In the genomic region with DNA sequence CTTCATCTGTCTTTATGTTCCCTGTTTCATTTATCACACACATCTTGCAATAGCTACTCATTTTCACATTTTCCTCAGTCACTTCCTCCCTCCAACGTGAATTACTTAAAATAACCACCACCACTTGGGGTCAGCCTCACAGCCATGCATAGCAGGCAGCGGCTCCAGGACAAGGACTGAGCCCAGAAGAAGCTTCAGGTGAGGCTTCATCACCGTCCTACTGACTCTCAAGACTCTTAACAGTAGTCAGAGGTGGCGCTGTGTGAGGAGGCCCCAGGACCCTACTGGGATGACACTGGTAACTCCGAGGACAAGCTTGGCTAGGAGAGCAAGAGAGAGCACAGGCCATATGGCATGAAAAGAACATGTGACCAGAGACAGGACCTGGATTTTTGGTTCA, we compare ENCODE assay signal across 16 cellular contexts.
A peak's percentile ranks its signal among the peaks of the same experiment; 100 is the strongest.
DNase-seq lines count a peak whose midpoint lies in the region; ATAC-seq and TF ChIP-seq lines count a peak whose summit lies in the region.
"Had no signal": no experiment of that assay in that cellular context is flagged by ENCODE, and none has a peak within 500 bp of the region (broad histone marks: within the 10 kb centered on the region; RNA-seq: fewer than 3 reads in every experiment).

No MANE protein-coding gene starts in this region.

- H3K79me2 ChIP-seq in Loucy (ENCODE audit: insufficient read depth, low read length) = no peaks in the 10 kb centered on the region

- peaks cover 24% of the 10 kb centered on the region for H3K4me1 Mint-ChIP-seq in nephron
- H3K4me1 Mint-ChIP-seq: naive B cell had no signal

- H3K4me1 ChIP-seq in Loucy (ENCODE audit: insufficient read depth, low read length, poor library complexity, severe bottlenecking) = peaks cover 7% of the 10 kb centered on the region
- H3K4me1 ChIP-seq: gastroesophageal sphincter, testis had no signal

- no peaks in the 10 kb centered on the region for H3K27me3 ChIP-seq in Loucy (ENCODE audit: insufficient read depth, low read length, poor library complexity, severe bottlenecking)
- H3K27me3 ChIP-seq: testis had no signal

- no peaks in the 10 kb centered on the region for H3K9me2 ChIP-seq in Loucy (replicated peaks; ENCODE audit: low read depth, low read length)

- no peaks in the 10 kb centered on the region for H4K20me1 ChIP-seq in Loucy (ENCODE audit: insufficient read depth, low read length, poor library complexity, severe bottlenecking)

- no peak overlapping the region for H2AFZ ChIP-seq in Loucy (ENCODE audit: low read length)

- H3K9me3 Mint-ChIP-seq in nephron = peaks cover 2% of the 10 kb centered on the region
- H3K9me3 Mint-ChIP-seq: naive B cell had no signal

- ATAC-seq in activated CD4-positive, CD25-positive, alpha-beta regulatory T cell treated with anti-CD3 and anti-CD28 coated beads, Interleukin-2, amount 50 U/mL, for 24 hours = no peak
- ATAC-seq: gastroesophageal sphincter, Panc1 had no signal

- no peaks in the 10 kb centered on the region for H3K36me3 Mint-ChIP-seq in nephron (ENCODE audit: low read depth)
- H3K36me3 Mint-ChIP-seq: naive B cell had no signal

- H3K36me3 ChIP-seq in Loucy (ENCODE audit: insufficient read depth, low read length) = no peaks in the 10 kb centered on the region
- H3K36me3 ChIP-seq: gastroesophageal sphincter had no signal

- no peaks in the 10 kb centered on the region for H3K27me3 Mint-ChIP-seq in nephron (ENCODE audit: low read depth)

- peak overlapping the region; percentile 9 to 30 (median 11) for H3K27ac Mint-ChIP-seq in nephron
- H3K27ac Mint-ChIP-seq: naive B cell had no signal

- DNase-seq in DMS 273 (lab: John Stamatoyannopoulos, UW; ENCODE audit: unreplicated experiment) = peak; percentile 16
- DNase-seq in DMS 273 treated with DMSO at 0.1 percent for 48 hours (lab: John Stamatoyannopoulos, UW) = no peak
- peak; percentile 36 for DNase-seq in UCSD-AML1 (lab: John Stamatoyannopoulos, UW; ENCODE audit: unreplicated experiment)
- DNase-seq in HUDEP-2 (lab: John Stamatoyannopoulos, UW; ENCODE audit: unreplicated experiment in 76 of 76) = no peak
- DNase-seq in stimulated activated CD4-positive, alpha-beta T cell treated with anti-CD3 and anti-CD28 coated beads, Interleukin-4, amount 100 ng/mL, for 4 hours = no peak
- DNase-seq: aorta, naive B cell, NCI-H1694, NCI-H446, testis had no signal

- no peak overlapping the region for H3K9ac ChIP-seq in Loucy (ENCODE audit: low read depth, low read length, poor library complexity, severe bottlenecking)

- no peak overlapping the region for H3K4me2 ChIP-seq in Loucy (ENCODE audit: low read depth, low read length, poor library complexity, severe bottlenecking)

- no peak overlapping the region for H3K4me3 ChIP-seq in Loucy (ENCODE audit: low read length, poor library complexity, severe bottlenecking)
- H3K4me3 ChIP-seq: gastroesophageal sphincter, lung, testis had no signal

- no peak overlapping the region for H3K4me3 Mint-ChIP-seq in nephron

- H3F3A ChIP-seq in Loucy (ENCODE audit: low read depth) = no peaks in the 10 kb centered on the region

- no peaks in the 10 kb centered on the region for H3K9me3 ChIP-seq in Loucy (ENCODE audit: insufficient read depth, low read depth, low read length)
- H3K9me3 ChIP-seq: gastroesophageal sphincter, testis had no signal

- TF ChIP-seq CTCF in Loucy (conservative IDR thresholded peaks at IDR 0.05; ENCODE audit: low read length) = peak; percentile 34
- no peak for TF ChIP-seq CTCF in nephron (IDR thresholded peaks at IDR 0.05; ENCODE audit: unreplicated experiment in 3 of 3)

Comparison
In these comparisons a context has a peak if more than half of its experiments do, and no peak if none do; other contexts are left out.
1. DNase-seq: peak in DMS 273 (single experiment) and UCSD-AML1 (single experiment); none in DMS 273 treated with DMSO at 0.1 percent for 48 hours (single experiment), HUDEP-2 (0 of 76) and stimulated activated CD4-positive, alpha-beta T cell treated with anti-CD3 and anti-CD28 coated beads, Interleukin-4, amount 100 ng/mL, for 4 hours (0 of 2).